Comparison of ENCODE assay signal across 19 cellular contexts in the genomic region with DNA sequence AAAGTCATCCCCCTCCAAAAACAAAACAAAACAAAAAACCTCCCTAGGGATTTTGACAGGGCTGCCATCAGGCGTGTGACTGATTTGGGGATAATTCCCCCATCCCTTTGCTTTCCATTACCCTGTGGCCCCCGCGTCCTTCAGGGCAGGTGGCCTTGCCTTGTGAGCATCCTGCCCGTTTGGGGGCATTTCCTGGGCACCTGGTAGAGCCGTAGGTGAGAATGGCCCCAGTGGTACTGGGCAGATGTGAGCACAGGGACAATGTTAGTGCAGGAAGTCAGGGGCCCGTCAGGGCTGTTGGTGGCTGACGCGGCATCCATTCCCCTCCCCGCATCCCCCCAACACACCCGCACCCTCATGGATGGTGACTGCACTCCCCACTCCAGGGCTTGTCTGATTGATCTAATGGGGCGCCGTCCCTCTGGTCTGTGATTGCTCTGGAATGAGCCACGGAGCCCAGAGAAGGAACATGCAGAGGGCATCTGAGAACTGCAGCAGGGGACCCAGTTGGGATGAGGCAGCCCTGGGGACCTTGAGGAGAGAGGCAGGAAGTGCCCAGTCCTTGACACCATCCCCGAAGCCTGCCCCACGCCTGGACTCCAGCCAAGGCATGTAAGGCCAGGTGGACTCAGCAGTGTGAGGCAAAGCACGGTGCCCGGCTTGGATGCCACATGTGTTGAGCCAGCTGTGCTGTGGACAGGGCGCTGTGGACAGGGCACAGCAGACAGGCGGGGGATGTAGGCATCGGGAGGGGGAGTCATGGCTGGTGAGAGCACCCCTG. TPM values are rescaled to one million over a fixed set of nuclear protein-coding genes. Genes with fewer than 3 reads are reported as not detected.
DNase-seq lines count a peak whose midpoint lies in the region; ATAC-seq and TF ChIP-seq lines count a peak whose summit lies in the region.
"Had no signal": no experiment of that assay in that cellular context is flagged by ENCODE, and none has a peak within 500 bp of the region (broad histone marks: within the 10 kb centered on the region; RNA-seq: fewer than 3 reads in every experiment).

No MANE protein-coding gene starts in this region.

- peak overlapping the region in 51 of 59 donors; percentile 7 to 86 (median 67) for H3K27ac ChIP-seq in dorsolateral prefrontal cortex
- peak overlapping the region; percentile 57 to 85 for H3K27ac ChIP-seq in mucosa of rectum (ENCODE audit: low read depth in 2 of 2, low read length in 2 of 2)
- peak overlapping the region; percentile 25 to 89 (median 89) for H3K27ac ChIP-seq in thyroid gland
- H3K27ac ChIP-seq in prostate gland, result no peak overlapping the region
- H3K27ac ChIP-seq: 22Rv1, pancreas, PC-9 had no signal

- intact Hi-C loops in dorsolateral prefrontal cortex (cut with DNase I), result no loop called here
- intact Hi-C loops in thyroid gland (cut with DNase I), result loop anchor here (5.0 kb wide), 1 partner anchor 41 kb away; a partner anchor contains a TSS
- intact Hi-C loops in prostate gland (cut with DNase I), result no loop called here

- 80 to 81% methylated on average over 11 to 19 of the region's 20 CpGs for WGBS in thyroid gland, 2 donors
- WGBS in prostate gland, result 82% methylated on average over 20 of the region's 20 CpGs

- no peaks in the 10 kb centered on the region for H3K36me3 Mint-ChIP-seq in activated naive CD8-positive, alpha-beta T cell treated with anti-CD3 and anti-CD28 coated beads, Interleukin-2, amount 50 U/mL, for 24 hours (ENCODE audit: low read depth)
- H3K36me3 Mint-ChIP-seq: activated naive CD8-positive, alpha-beta T cell; CD8-positive, alpha-beta T cell had no signal

- H3K36me3 ChIP-seq in mucosa of rectum (ENCODE audit: control insufficient read depth in 2 of 2, insufficient read depth in 2 of 2, low read length in 2 of 2), result no peaks in the 10 kb centered on the region
- H3K36me3 ChIP-seq in thyroid gland, result no peaks in the 10 kb centered on the region
- no peaks in the 10 kb centered on the region for H3K36me3 ChIP-seq in prostate gland
- H3K36me3 ChIP-seq: pancreas had no signal

- H3K27me3 ChIP-seq in dorsolateral prefrontal cortex (peaks cover 0 to 23% (median 0%) of the 10 kb centered on the region in 45 donors), mucosa of rectum (ENCODE audit: control insufficient read depth in 2 of 2, insufficient read depth in 2 of 2, low read length in 2 of 2) (no peaks in the 10 kb centered on the region), thyroid gland (no peaks in the 10 kb centered on the region), prostate gland (replicated peaks; ENCODE audit: insufficient read depth) (no peaks in the 10 kb centered on the region)
- H3K27me3 ChIP-seq: pancreas had no signal

- no peak overlapping the region for H3K27ac Mint-ChIP-seq in activated naive CD8-positive, alpha-beta T cell treated with anti-CD3 and anti-CD28 coated beads, Interleukin-2, amount 50 U/mL, for 24 hours
- H3K27ac Mint-ChIP-seq: activated naive CD8-positive, alpha-beta T cell; CD8-positive, alpha-beta T cell had no signal

- H3K27me3 Mint-ChIP-seq in activated naive CD8-positive, alpha-beta T cell treated with anti-CD3 and anti-CD28 coated beads, Interleukin-2, amount 50 U/mL, for 24 hours, result peaks cover 18% of the 10 kb centered on the region
- H3K27me3 Mint-ChIP-seq: activated naive CD8-positive, alpha-beta T cell had no signal

- H3K4me1 ChIP-seq in mucosa of rectum (ENCODE audit: control insufficient read depth in 2 of 2, insufficient read depth in 2 of 2, low read length in 2 of 2), result peaks cover 4 to 28% of the 10 kb centered on the region in 2 donors
- H3K4me1 ChIP-seq in thyroid gland, result peaks cover 19 to 40% of the 10 kb centered on the region in 2 donors
- no peaks in the 10 kb centered on the region for H3K4me1 ChIP-seq in prostate gland (replicated peaks)

- H3K9ac ChIP-seq in mucosa of rectum (ENCODE audit: low read depth in 1 of 2, low read length in 2 of 2), result no peak overlapping the region

- H3K9me3 ChIP-seq in mucosa of rectum (ENCODE audit: control insufficient read depth in 2 of 2, low read length in 2 of 2), result no peaks in the 10 kb centered on the region
- no peaks in the 10 kb centered on the region for H3K9me3 ChIP-seq in thyroid gland
- H3K9me3 ChIP-seq in prostate gland, result no peaks in the 10 kb centered on the region
- H3K9me3 ChIP-seq: pancreas had no signal

- H3K9me3 Mint-ChIP-seq in activated naive CD8-positive, alpha-beta T cell treated with anti-CD3 and anti-CD28 coated beads, Interleukin-2, amount 50 U/mL, for 24 hours, result no peaks in the 10 kb centered on the region
- H3K9me3 Mint-ChIP-seq: CD8-positive, alpha-beta T cell had no signal

- peak; percentile 31 for DNase-seq in DMS153 (lab: John Stamatoyannopoulos, UW)
- DNase-seq in DMS153 treated with DMSO at 0.1 percent for 48 hours (lab: John Stamatoyannopoulos, UW; ENCODE audit: unreplicated experiment), result no peak
- DNase-seq in dorsolateral prefrontal cortex, result peak in 1 of 10 donors; percentile 26
- peak; percentile 53 to 54 for DNase-seq in thyroid gland
- no peak for DNase-seq in activated naive CD8-positive, alpha-beta T cell treated with anti-CD3 and anti-CD28 coated beads, Interleukin-2, amount 50 U/mL, for 24 hours
- no peak for DNase-seq in prostate gland (ENCODE audit: low spot score)
- DNase-seq: CD8-positive, alpha-beta T cell; midbrain; NCI-H1092 treated with DMSO at 0.1 percent for 48 hours; stimulated activated CD8-positive, alpha-beta memory T cell treated with anti-CD3 and anti-CD28 coated beads, Interleukin-4, amount 100 ng/mL, for 48 hours; T-helper 1 cell had no signal

- ATAC-seq in activated naive CD8-positive, alpha-beta T cell treated with anti-CD3 and anti-CD28 coated beads, Interleukin-2, amount 50 U/mL, for 24 hours, result no peak
- ATAC-seq in HG02840 (IDR thresholded peaks at IDR 0.05; ENCODE audit: low FRiP score, unreplicated experiment), result no peak
- ATAC-seq: CD8-positive, alpha-beta T cell; HepG2; pancreas had no signal

- no peak for TF ChIP-seq CTCF in dorsolateral prefrontal cortex (IDR thresholded peaks at IDR 0.05 in 54 of 56, conservative IDR thresholded peaks at IDR 0.05 in 2 of 56; ENCODE audit: low read depth in 1 of 56, partially characterized antibody in 56 of 56)
- TF ChIP-seq CTCF in thyroid gland (IDR thresholded peaks at IDR 0.05), result no peak
- TF ChIP-seq CTCF in prostate gland (IDR thresholded peaks at IDR 0.05), result no peak

- H3K4me3 ChIP-seq in dorsolateral prefrontal cortex, result peak overlapping the region in 1 of 59 donors; percentile 8
- H3K4me3 ChIP-seq in mucosa of rectum (ENCODE audit: low read length in 2 of 2), result no peak overlapping the region
- H3K4me3 ChIP-seq in thyroid gland (replicated peaks in 1 of 3), result no peak overlapping the region
- no peak overlapping the region for H3K4me3 ChIP-seq in prostate gland
- H3K4me3 ChIP-seq: pancreas, PC-9 had no signal

- peaks cover 11% of the 10 kb centered on the region for H3K4me1 Mint-ChIP-seq in activated naive CD8-positive, alpha-beta T cell treated with anti-CD3 and anti-CD28 coated beads, Interleukin-2, amount 50 U/mL, for 24 hours

- no peak overlapping the region for H3K4me3 Mint-ChIP-seq in activated naive CD8-positive, alpha-beta T cell treated with anti-CD3 and anti-CD28 coated beads, Interleukin-2, amount 50 U/mL, for 24 hours
- H3K4me3 Mint-ChIP-seq: activated naive CD8-positive, alpha-beta T cell; CD8-positive, alpha-beta T cell had no signal

- no peak for TF ChIP-seq POLR2A in thyroid gland (IDR thresholded peaks at IDR 0.05)
- no peak for TF ChIP-seq POLR2A in prostate gland (IDR thresholded peaks at IDR 0.05)

RNA-seq across cellular contexts. Expression of a gene that starts 27.4 kb away (rescaled TPM):
- total RNA-seq in dorsolateral prefrontal cortex, result not detected
- not detected for total RNA-seq in thyroid gland
- total RNA-seq in prostate gland, result 10 to 100 TPM in 1 of 2 donors, 1 to 10 TPM in 1; 1.6 to 35.2 TPM
- total RNA-seq: CD8-positive, alpha-beta T cell; fibroblast of lung; HepG2; pancreas; PC-9 had no signal

RNA-seq across cellular contexts. Expression of a gene that starts 38.5 kb away (rescaled TPM):
- 1 to 10 TPM in 96 of 120 experiments, under 1 TPM in 24; 0.37 to 5.1 (median 1.5) TPM for total RNA-seq in dorsolateral prefrontal cortex
- 10 to 100 TPM; 15.7 to 32.6 (median 24.9) TPM for total RNA-seq in thyroid gland
- 10 to 100 TPM in 1 of 2 donors, 1 to 10 TPM in 1; 3.5 to 14.8 TPM for total RNA-seq in prostate gland
- total RNA-seq: CD8-positive, alpha-beta T cell; fibroblast of lung; HepG2 had no signal

Comparison
In these comparisons a context has a peak if more than half of its experiments do, and no peak if none do; other contexts are left out.
1. DNase-seq: peak in DMS153 (single experiment) and thyroid gland (2 of 2); none in DMS153 treated with DMSO at 0.1 percent for 48 hours (single experiment), activated naive CD8-positive, alpha-beta T cell treated with anti-CD3 and anti-CD28 coated beads, Interleukin-2, amount 50 U/mL, for 24 hours (single experiment) and prostate gland (single experiment).
2. H3K27ac ChIP-seq: peak in dorsolateral prefrontal cortex (51 of 59), mucosa of rectum (2 of 2) and thyroid gland (3 of 3); none in prostate gland (0 of 2).